ENCODE assay signal across 2 cellular contexts in genomic region chr6:14964486-14964885, GRCh38.
TF ChIP-seq lines count a peak whose summit lies in the region.

No MANE protein-coding gene starts in this region.

TF ChIP-seq in H1, 55 proteins besides CTCF, POLR2A, EP300 and RAD21 (continued from another document):
- no peak for TF ChIP-seq USF2 (IDR thresholded peaks at IDR 0.05; ENCODE audit: low read length)
- TF ChIP-seq JUND (IDR thresholded peaks at IDR 0.05; ENCODE audit: low read length), result no peak
- no peak for TF ChIP-seq JUN (IDR thresholded peaks at IDR 0.05; ENCODE audit: low read depth, low read length)
- no peak for TF ChIP-seq KDM5A (IDR thresholded peaks at IDR 0.05; ENCODE audit: low read length)
- no peak for TF ChIP-seq YY1 (IDR thresholded peaks at IDR 0.05; ENCODE audit: low read depth, low read length)
- no peak for TF ChIP-seq GABPA (IDR thresholded peaks at IDR 0.05; ENCODE audit: borderline replicate concordance, insufficient read depth, low read length)
- TF ChIP-seq ZNF274 (IDR thresholded peaks at IDR 0.05; ENCODE audit: borderline replicate concordance, extremely low read depth, low read length), result no peak
- no peak for TF ChIP-seq TAF1 (IDR thresholded peaks at IDR 0.05; ENCODE audit: low read depth, low read length)
- TF ChIP-seq ASH2L (IDR thresholded peaks at IDR 0.05; ENCODE audit: low read length), result no peak
- no peak for TF ChIP-seq POLR2AphosphoS5 (IDR thresholded peaks at IDR 0.05; ENCODE audit: low read depth, low read length)
- no peak for TF ChIP-seq CBX8 (IDR thresholded peaks at IDR 0.05; ENCODE audit: borderline replicate concordance, low read depth, low read length)
- TF ChIP-seq SIN3A (conservative IDR thresholded peaks at IDR 0.05 in 1 of 2, IDR thresholded peaks at IDR 0.05 in 1 of 2; ENCODE audit: low read depth in 1 of 2, low read length in 2 of 2), result no peak
- TF ChIP-seq RXRA (IDR thresholded peaks at IDR 0.05; ENCODE audit: insufficient read depth, low read depth, low read length), result no peak
- no peak for TF ChIP-seq EGR1 (IDR thresholded peaks at IDR 0.05; ENCODE audit: borderline replicate concordance, low read depth, low read length)
- no peak for TF ChIP-seq E2F6 (IDR thresholded peaks at IDR 0.05)
- TF ChIP-seq CHD2 (IDR thresholded peaks at IDR 0.05; ENCODE audit: low read length), result no peak
- TF ChIP-seq MAFK (IDR thresholded peaks at IDR 0.05; ENCODE audit: low read depth, low read length), result no peak
- TF ChIP-seq BCL11A (IDR thresholded peaks at IDR 0.05; ENCODE audit: low read depth in 2 of 2, low read length in 2 of 2), result no peak
- TF ChIP-seq SIRT6 (IDR thresholded peaks at IDR 0.05; ENCODE audit: low read length), result no peak

TF ChIP-seq in neural cell, 6 proteins besides CTCF, POLR2A, EP300 and RAD21 (continued from another document):
- TF ChIP-seq MXI1 (conservative IDR thresholded peaks at IDR 0.05; ENCODE audit: poor library complexity, severe bottlenecking), result no peak
- no peak for TF ChIP-seq TAF1 (IDR thresholded peaks at IDR 0.05; ENCODE audit: low read depth)
- no peak for TF ChIP-seq REST (IDR thresholded peaks at IDR 0.05; ENCODE audit: borderline replicate concordance)
